Comparison of ENCODE assay signal across 16 cellular contexts in the genomic region with DNA sequence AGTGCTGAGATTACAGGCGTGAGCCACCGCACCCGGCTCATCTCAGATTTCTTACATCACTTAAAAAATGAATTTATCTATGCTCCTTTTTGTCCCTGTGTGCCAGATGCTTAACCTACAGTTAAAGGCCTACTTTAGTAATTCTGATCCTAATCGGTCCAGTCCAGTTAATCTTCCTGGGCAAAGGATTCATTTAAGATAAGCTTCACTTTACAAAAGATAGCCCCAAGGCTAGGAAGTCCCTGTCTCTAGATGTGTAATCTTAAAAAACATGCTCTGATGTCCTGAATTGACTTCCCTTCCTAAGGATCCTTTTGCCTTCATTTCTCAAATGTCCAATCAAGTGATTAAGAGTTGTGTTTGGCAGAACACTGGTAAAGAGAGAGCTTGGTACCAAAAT.
DNase-seq lines count a peak whose midpoint lies in the region; TF ChIP-seq lines count a peak whose summit lies in the region.
"Had no signal": no experiment of that assay in that cellular context is flagged by ENCODE, and none has a peak within 500 bp of the region (broad histone marks: within the 10 kb centered on the region; RNA-seq: fewer than 3 reads in every experiment).

No MANE protein-coding gene starts in this region.

- no peaks in the 10 kb centered on the region for H3K36me3 Mint-ChIP-seq in activated T-helper 2 cell treated with anti-CD3 and anti-CD28 coated beads, Interferon-gamma antibody, Interleukin-2, Interleukin-4, amounts not matched to agents 10 μg/mL and 5 μg/mL and 100 μg/mL, durations not matched to agents 14 hours and 24 hours and 36 hours (ENCODE audit: low read depth)
- H3K36me3 Mint-ChIP-seq: CD4-positive, alpha-beta memory T cell had no signal

- H3K9me3 ChIP-seq in WERI-Rb-1 (ENCODE audit: severe bottlenecking) = no peaks in the 10 kb centered on the region
- H3K9me3 ChIP-seq in tibial artery = no peaks in the 10 kb centered on the region
- H3K9me3 ChIP-seq: HAP-1 had no signal

- DNase-seq in NCI-H82 treated with DMSO at 0.1 percent for 48 hours (lab: John Stamatoyannopoulos, UW; ENCODE audit: unreplicated experiment) (peak; percentile 59), WERI-Rb-1 (peak; percentile 67), tibial artery (no peak), anterior cingulate cortex (lab: John Stamatoyannopoulos, UW) (no peak), NCI-H1048 (lab: John Stamatoyannopoulos, UW) (no peak)
- no peak for DNase-seq in activated T-helper 2 cell treated with anti-CD3 and anti-CD28 coated beads, Interferon-gamma antibody, Interleukin-2, Interleukin-4, amounts not matched to agents 10 μg/mL and 5 μg/mL and 100 μg/mL, durations not matched to agents 14 hours and 24 hours and 36 hours (ENCODE audit: low spot score)
- DNase-seq: C1 segment of cervical spinal cord; CD4-positive, alpha-beta memory T cell; COR-L47; DMS153; EL; GDM1; GOT3; HFFc6 had no signal

- intact Hi-C loops in tibial artery (cut with DNase I; ENCODE audit: low total_unique reads) = no loop called here
- intact Hi-C loops in activated T-helper 2 cell treated with anti-CD3 and anti-CD28 coated beads, Interferon-gamma antibody, Interleukin-2, Interleukin-4, amounts not matched to agents 10 μg/mL and 5 μg/mL and 100 μg/mL, durations not matched to agents 14 hours and 24 hours and 36 hours (cut with micrococcal nuclease) = no loop called here

- H3K27me3 ChIP-seq in WERI-Rb-1 (ENCODE audit: insufficient read depth, low read depth, severe bottlenecking) (no peaks in the 10 kb centered on the region), tibial artery (no peaks in the 10 kb centered on the region)

- H3K4me3 ChIP-seq in WERI-Rb-1 (ENCODE audit: low read depth, low read length) (no peak overlapping the region), tibial artery (no peak overlapping the region)
- H3K4me3 ChIP-seq: GM12878, HAP-1 had no signal

- no peak overlapping the region for H3K27ac Mint-ChIP-seq in activated T-helper 2 cell treated with anti-CD3 and anti-CD28 coated beads, Interferon-gamma antibody, Interleukin-2, Interleukin-4, amounts not matched to agents 10 μg/mL and 5 μg/mL and 100 μg/mL, durations not matched to agents 14 hours and 24 hours and 36 hours
- H3K27ac Mint-ChIP-seq: CD4-positive, alpha-beta memory T cell; HFFc6 had no signal

- H3K4me3 Mint-ChIP-seq in activated T-helper 2 cell treated with anti-CD3 and anti-CD28 coated beads, Interferon-gamma antibody, Interleukin-2, Interleukin-4, amounts not matched to agents 10 μg/mL and 5 μg/mL and 100 μg/mL, durations not matched to agents 14 hours and 24 hours and 36 hours (ENCODE audit: low read depth) = no peak overlapping the region
- H3K4me3 Mint-ChIP-seq: CD4-positive, alpha-beta memory T cell; HFFc6 had no signal

- H3K9me3 Mint-ChIP-seq in activated T-helper 2 cell treated with anti-CD3 and anti-CD28 coated beads, Interferon-gamma antibody, Interleukin-2, Interleukin-4, amounts not matched to agents 10 μg/mL and 5 μg/mL and 100 μg/mL, durations not matched to agents 14 hours and 24 hours and 36 hours = no peaks in the 10 kb centered on the region
- H3K9me3 Mint-ChIP-seq: CD4-positive, alpha-beta memory T cell; HFFc6 had no signal

- no peak for TF ChIP-seq CTCF in WERI-Rb-1 (IDR thresholded peaks at IDR 0.05; ENCODE audit: low read depth, low read length)
- TF ChIP-seq CTCF in tibial artery (IDR thresholded peaks at IDR 0.05) = no peak

- H3K36me3 ChIP-seq in WERI-Rb-1 (no peaks in the 10 kb centered on the region), tibial artery (peaks cover 4 to 30% (median 17%) of the 10 kb centered on the region in 3 donors)

- peaks cover 0 to 39% (median 15%) of the 10 kb centered on the region in 4 donors for H3K4me1 ChIP-seq in tibial artery

- peaks cover 6% of the 10 kb centered on the region for H3K27me3 Mint-ChIP-seq in activated T-helper 2 cell treated with anti-CD3 and anti-CD28 coated beads, Interferon-gamma antibody, Interleukin-2, Interleukin-4, amounts not matched to agents 10 μg/mL and 5 μg/mL and 100 μg/mL, durations not matched to agents 14 hours and 24 hours and 36 hours (ENCODE audit: low read depth)
- H3K27me3 Mint-ChIP-seq: CD4-positive, alpha-beta memory T cell had no signal

- H3K27ac ChIP-seq in WERI-Rb-1 (no peak overlapping the region), tibial artery (peak overlapping the region; percentile 5 to 11)

- no peaks in the 10 kb centered on the region for H3K4me1 Mint-ChIP-seq in activated T-helper 2 cell treated with anti-CD3 and anti-CD28 coated beads, Interferon-gamma antibody, Interleukin-2, Interleukin-4, amounts not matched to agents 10 μg/mL and 5 μg/mL and 100 μg/mL, durations not matched to agents 14 hours and 24 hours and 36 hours (ENCODE audit: low read depth)
- H3K4me1 Mint-ChIP-seq: CD4-positive, alpha-beta memory T cell had no signal

Comparison
In these comparisons a context has a peak if more than half of its experiments do, and no peak if none do; other contexts are left out.
1. DNase-seq: peak in NCI-H82 treated with DMSO at 0.1 percent for 48 hours (single experiment) and WERI-Rb-1 (single experiment); none in tibial artery (0 of 2), anterior cingulate cortex (0 of 58), activated T-helper 2 cell treated with anti-CD3 and anti-CD28 coated beads, Interferon-gamma antibody, Interleukin-2, Interleukin-4, amounts not matched to agents 10 μg/mL and 5 μg/mL and 100 μg/mL, durations not matched to agents 14 hours and 24 hours and 36 hours (single experiment) and NCI-H1048 (single experiment).